Comparison of ENCODE assay signal across 13 cellular contexts in the genomic region with DNA sequence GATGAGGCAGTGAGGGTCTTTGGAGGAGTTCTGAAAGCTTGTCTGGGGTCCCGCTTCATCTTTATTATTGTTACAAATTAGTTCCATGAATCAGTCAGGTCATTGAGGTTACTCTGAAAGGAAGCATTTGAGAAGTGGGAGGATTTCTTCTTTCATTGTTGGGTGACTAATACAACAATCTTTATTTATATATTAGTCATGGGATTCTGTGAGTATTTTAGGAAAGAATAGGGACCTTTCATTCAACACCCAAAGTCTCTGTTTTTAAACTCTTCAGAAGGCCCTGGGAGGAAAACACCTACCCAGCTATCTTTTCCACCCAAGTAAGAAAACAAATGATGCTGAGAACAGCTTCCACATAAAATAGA.
A peak's percentile ranks its signal among the peaks of the same experiment; 100 is the strongest.
DNase-seq lines count a peak whose midpoint lies in the region; ATAC-seq and TF ChIP-seq lines count a peak whose summit lies in the region.
"Had no signal": no experiment of that assay in that cellular context is flagged by ENCODE, and none has a peak within 500 bp of the region (broad histone marks: within the 10 kb centered on the region; RNA-seq: fewer than 3 reads in every experiment).

No MANE protein-coding gene starts in this region.

- CTCF ChIA-PET in T-cell (lab: Charles Lee), result no interaction called here

- intact Hi-C loops in cardiac septum (cut with DNase I), result no loop called here

- H3K4me3 Mint-ChIP-seq in T-cell, result no peak overlapping the region
- H3K4me3 Mint-ChIP-seq: central memory CD8-positive, alpha-beta T cell had no signal

- H3K4me1 Mint-ChIP-seq in T-cell, result no peaks in the 10 kb centered on the region
- H3K4me1 Mint-ChIP-seq: central memory CD8-positive, alpha-beta T cell had no signal

- TF ChIP-seq CTCF in cardiac fibroblast (IDR thresholded peaks at IDR 0.05; ENCODE audit: low read depth, low read length), result no peak

- DNase-seq in AG20443 (ENCODE audit: low spot score) (peak; percentile 61), M059J (ENCODE audit: low read depth) (peak; percentile 87), cardiac fibroblast (ENCODE audit: low read depth in 2 of 2) (peak; percentile 55 to 82), myocyte (ENCODE audit: low read depth) (peak; percentile 48), cardiac septum (ENCODE audit: low spot score) (no peak), T-cell (no peak)
- no peak for DNase-seq in activated CD4-positive, CD25-positive, alpha-beta regulatory T cell treated with anti-CD3 and anti-CD28 coated beads, Interleukin-2, amount 50 U/mL, for 72 hours
- DNase-seq: DND-41, NCI-H82, ovary, WERI-Rb-1 had no signal

- no peak overlapping the region for H3K27ac Mint-ChIP-seq in T-cell

- no peak overlapping the region for H3K4me3 ChIP-seq in cardiac fibroblast (replicated peaks in 1 of 2; ENCODE audit: low read depth in 2 of 2, low read length in 2 of 2)
- H3K4me3 ChIP-seq: ovary had no signal

- no peaks in the 10 kb centered on the region for H3K9me3 Mint-ChIP-seq in T-cell
- H3K9me3 Mint-ChIP-seq: central memory CD8-positive, alpha-beta T cell had no signal

- ATAC-seq in T-cell (replicated peaks in 1 of 4), result no peak
- ATAC-seq in HG03521 (IDR thresholded peaks at IDR 0.05; ENCODE audit: unreplicated experiment), result no peak

- H3K27me3 Mint-ChIP-seq in T-cell, result peaks cover 0 to 7% of the 10 kb centered on the region in 2 donors

- POLR2A ChIA-PET in T-cell (lab: Charles Lee), result no interaction called here

- no peaks in the 10 kb centered on the region for H3K36me3 Mint-ChIP-seq in T-cell

Comparison
In these comparisons a context has a peak if more than half of its experiments do, and no peak if none do; other contexts are left out.
1. DNase-seq: peak in AG20443 (single experiment), M059J (single experiment), cardiac fibroblast (2 of 2) and myocyte (single experiment); none in cardiac septum (single experiment), T-cell (0 of 34) and activated CD4-positive, CD25-positive, alpha-beta regulatory T cell treated with anti-CD3 and anti-CD28 coated beads, Interleukin-2, amount 50 U/mL, for 72 hours (single experiment).